ENCODE assay signal across 40 cellular contexts in the genomic region with DNA sequence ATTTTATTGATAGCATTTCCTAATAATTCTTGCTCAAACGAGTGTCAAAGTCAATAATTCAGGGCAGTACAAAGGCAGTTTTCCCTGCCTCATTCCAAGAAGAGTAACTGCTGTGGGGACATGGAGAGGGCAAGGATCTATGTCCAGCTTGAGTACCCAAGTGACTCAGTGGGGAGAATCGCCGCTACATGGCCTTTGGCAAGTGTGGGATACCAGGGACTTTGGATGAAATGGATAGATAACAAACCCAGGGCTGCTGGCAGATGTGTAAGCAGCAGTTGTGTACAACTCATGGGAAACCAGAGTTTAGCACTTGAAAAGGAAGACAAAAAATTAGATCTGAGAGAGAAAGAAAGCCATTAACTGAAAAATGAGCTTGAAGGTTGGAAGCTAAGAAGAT.
"Had no signal": no experiment of that assay in that cellular context is flagged by ENCODE, and none has a peak within 500 bp of the region (broad histone marks: within the 10 kb centered on the region; RNA-seq: fewer than 3 reads in every experiment).

No MANE protein-coding gene starts in this region.

- H3K4me1 Mint-ChIP-seq: activated naive CD4-positive, alpha-beta T cell treated with anti-CD3 and anti-CD28 coated beads, Interleukin-2, amount 10 ng/mL, durations not matched to agents 7 days and 5 days; activated naive CD4-positive, alpha-beta T cell treated with anti-CD3 and anti-CD28 coated beads, Interleukin-2, amount 50 U/mL, for 24 hours; activated naive CD8-positive, alpha-beta T cell treated with anti-CD3 and anti-CD28 coated beads for 36 hours; activated naive CD8-positive, alpha-beta T cell treated with anti-CD3 and anti-CD28 coated beads, Interleukin-2, amount 10 ng/mL, durations not matched to agents 7 days and 5 days; activated naive CD8-positive, alpha-beta T cell treated with anti-CD3 and anti-CD28 coated beads, Interleukin-2, amount 50 U/mL, for 24 hours; activated T-helper 17 cell treated with anti-CD3 and anti-CD28 coated beads, Interleukin-2, amount 50 U/mL, for 72 hours; central memory CD8-positive, alpha-beta T cell had no signal

- H3K27ac ChIP-seq: adrenal gland, ascending aorta, body of pancreas, brain microvascular endothelial cell, breast epithelium, cardiac muscle cell had no signal

- H3K36me3 ChIP-seq: adrenal gland, ascending aorta, brain microvascular endothelial cell, breast epithelium, cardiac muscle cell had no signal

- H3K9me3 ChIP-seq: adrenal gland, ascending aorta, body of pancreas, breast epithelium had no signal

- FAIRE-seq: bronchial epithelial cell had no signal

- H3K27me3 Mint-ChIP-seq: activated naive CD4-positive, alpha-beta T cell treated with anti-CD3 and anti-CD28 coated beads, Interleukin-2, amount 10 ng/mL, durations not matched to agents 7 days and 5 days; activated naive CD4-positive, alpha-beta T cell treated with anti-CD3 and anti-CD28 coated beads, Interleukin-2, amount 50 U/mL, for 24 hours; activated naive CD8-positive, alpha-beta T cell; activated naive CD8-positive, alpha-beta T cell treated with anti-CD3 and anti-CD28 coated beads, Interleukin-2, amount 50 U/mL, for 24 hours; activated T-cell treated with anti-CD3 and anti-CD28 coated beads, Interleukin-2, amount 50 U/mL, for 24 hours had no signal

- H3K4me3 ChIP-seq: adrenal gland, ascending aorta, body of pancreas, breast epithelium, cardiac muscle cell had no signal

- DNase-seq: activated effector memory CD4-positive, alpha-beta T cell treated with anti-CD3 and anti-CD28 coated beads, Interleukin-2, amount 50 U/mL, for 16 hours; activated effector memory CD4-positive, alpha-beta T cell treated with Interleukin-2 at 50 U/mL for 16 hours; activated gamma-delta T cell; activated gamma-delta T cell treated with Interleukin-2 at 50 U/mL for 16 hours; activated naive CD4-positive, alpha-beta T cell; activated naive CD4-positive, alpha-beta T cell treated with anti-CD3 and anti-CD28 coated beads for 36 hours; activated naive CD4-positive, alpha-beta T cell treated with anti-CD3 and anti-CD28 coated beads, Interleukin-2, amount 10 ng/mL, durations not matched to agents 7 days and 5 days; activated naive CD4-positive, alpha-beta T cell treated with anti-CD3 and anti-CD28 coated beads, Interleukin-2, amount 50 U/mL, for 16 hours; activated naive CD4-positive, alpha-beta T cell treated with Interleukin-2 at 50 U/mL for 16 hours; activated naive CD8-positive, alpha-beta T cell treated with anti-CD3 and anti-CD28 coated beads for 36 hours; activated naive CD8-positive, alpha-beta T cell treated with anti-CD3 and anti-CD28 coated beads, Interleukin-2, amount 10 ng/mL, durations not matched to agents 7 days and 5 days; activated naive CD8-positive, alpha-beta T cell treated with anti-CD3 and anti-CD28 coated beads, Interleukin-2, amount 50 U/mL, for 24 hours; activated T-cell treated with anti-CD3 and anti-CD28 coated beads for 4 hours; activated T-cell treated with anti-CD3 and anti-CD28 coated beads, Interleukin-2, amount 50 U/mL, for 1 hour; activated T-cell treated with anti-CD3 and anti-CD28 coated beads, Interleukin-2, amount 50 U/mL, for 24 hours; activated T-cell treated with anti-CD3 and anti-CD28 coated beads, Interleukin-2, amount 50 U/mL, for 4 hours; activated T-cell treated with anti-CD3 and anti-CD28 coated beads, Interleukin-2, amount 50 U/mL, for 48 hours; activated T-cell treated with anti-CD3 and anti-CD28 coated beads, Interleukin-2, amount 50 U/mL, for 72 hours; adrenal gland; amniotic stem cell; amygdala; anterior cingulate cortex; aorta; body of pancreas; brain microvascular endothelial cell; caudate nucleus; central memory CD4-positive, alpha-beta T cell; cerebellar nuclear complex had no signal

- H3K27ac Mint-ChIP-seq: activated naive CD4-positive, alpha-beta T cell treated with anti-CD3 and anti-CD28 coated beads for 36 hours; activated naive CD4-positive, alpha-beta T cell treated with anti-CD3 and anti-CD28 coated beads, Interleukin-2, amount 10 ng/mL, durations not matched to agents 7 days and 5 days; activated naive CD4-positive, alpha-beta T cell treated with anti-CD3 and anti-CD28 coated beads, Interleukin-2, amount 50 U/mL, for 24 hours; activated naive CD4-positive, alpha-beta T cell treated with anti-CD3 and anti-CD28 coated beads, Interleukin-2, amount 50 U/mL, for 72 hours; activated naive CD8-positive, alpha-beta T cell; activated naive CD8-positive, alpha-beta T cell treated with anti-CD3 and anti-CD28 coated beads for 36 hours; activated naive CD8-positive, alpha-beta T cell treated with anti-CD3 and anti-CD28 coated beads, Interleukin-2, amount 10 ng/mL, durations not matched to agents 7 days and 5 days; activated naive CD8-positive, alpha-beta T cell treated with anti-CD3 and anti-CD28 coated beads, Interleukin-2, amount 50 U/mL, for 24 hours; activated T-cell treated with anti-CD3 and anti-CD28 coated beads, Interleukin-2, amount 50 U/mL, for 24 hours; activated T-cell treated with anti-CD3 and anti-CD28 coated beads, Interleukin-2, amount 50 U/mL, for 72 hours; activated T-helper 1 cell treated with anti-CD3 and anti-CD28 coated beads, Interleukin-12 subunit alpha, Interleukin-12 subunit beta, Interleukin-2, Interleukin-4 antibody, amounts not matched to agents 30 ng/mL and 10 ng/mL and 1 ng/mL, durations not matched to agents 14 hours and 24 hours and 36 hours; activated T-helper 17 cell treated with anti-CD3 and anti-CD28 coated beads, Interleukin-2, amount 50 U/mL, for 72 hours; activated T-helper 2 cell treated with anti-CD3 and anti-CD28 coated beads, Interferon-gamma antibody, Interleukin-2, Interleukin-4, amounts not matched to agents 10 μg/mL and 5 μg/mL and 100 μg/mL, durations not matched to agents 14 hours and 24 hours and 36 hours; brain had no signal

- H3K4me3 Mint-ChIP-seq: activated naive CD4-positive, alpha-beta T cell treated with anti-CD3 and anti-CD28 coated beads for 36 hours; activated naive CD4-positive, alpha-beta T cell treated with anti-CD3 and anti-CD28 coated beads, Interleukin-2, amount 10 ng/mL, durations not matched to agents 7 days and 5 days; activated naive CD4-positive, alpha-beta T cell treated with anti-CD3 and anti-CD28 coated beads, Interleukin-2, amount 50 U/mL, for 24 hours; activated naive CD8-positive, alpha-beta T cell; activated naive CD8-positive, alpha-beta T cell treated with anti-CD3 and anti-CD28 coated beads for 36 hours; activated naive CD8-positive, alpha-beta T cell treated with anti-CD3 and anti-CD28 coated beads, Interleukin-2, amount 10 ng/mL, durations not matched to agents 7 days and 5 days; activated naive CD8-positive, alpha-beta T cell treated with anti-CD3 and anti-CD28 coated beads, Interleukin-2, amount 50 U/mL, for 24 hours; activated T-cell treated with anti-CD3 and anti-CD28 coated beads, Interleukin-2, amount 50 U/mL, for 24 hours; activated T-cell treated with anti-CD3 and anti-CD28 coated beads, Interleukin-2, amount 50 U/mL, for 4 hours; activated T-cell treated with anti-CD3 and anti-CD28 coated beads, Interleukin-2, amount 50 U/mL, for 72 hours; activated T-helper 1 cell treated with anti-CD3 and anti-CD28 coated beads, Interleukin-12 subunit alpha, Interleukin-12 subunit beta, Interleukin-2, Interleukin-4 antibody, amounts not matched to agents 30 ng/mL and 10 ng/mL and 1 ng/mL, durations not matched to agents 14 hours and 24 hours and 36 hours; activated T-helper 17 cell treated with anti-CD3 and anti-CD28 coated beads, Interleukin-2, amount 50 U/mL, for 72 hours; brain; central memory CD8-positive, alpha-beta T cell had no signal

- H3K36me3 Mint-ChIP-seq: activated naive CD4-positive, alpha-beta T cell treated with anti-CD3 and anti-CD28 coated beads, Interleukin-2, amount 10 ng/mL, durations not matched to agents 7 days and 5 days; activated naive CD4-positive, alpha-beta T cell treated with anti-CD3 and anti-CD28 coated beads, Interleukin-2, amount 50 U/mL, for 24 hours; activated naive CD4-positive, alpha-beta T cell treated with anti-CD3 and anti-CD28 coated beads, Interleukin-2, amount 50 U/mL, for 72 hours; activated naive CD8-positive, alpha-beta T cell; activated naive CD8-positive, alpha-beta T cell treated with anti-CD3 and anti-CD28 coated beads for 36 hours; activated naive CD8-positive, alpha-beta T cell treated with anti-CD3 and anti-CD28 coated beads, Interleukin-2, amount 10 ng/mL, durations not matched to agents 7 days and 5 days; brain had no signal

- H3K27me3 ChIP-seq: adrenal gland, ascending aorta, body of pancreas, brain microvascular endothelial cell, breast epithelium, cardiac muscle cell had no signal

- ATAC-seq: activated naive CD4-positive, alpha-beta T cell treated with anti-CD3 and anti-CD28 coated beads, Interleukin-2, amount 50 U/mL, for 72 hours; activated naive CD8-positive, alpha-beta T cell treated with anti-CD3 and anti-CD28 coated beads, Interleukin-2, amount 50 U/mL, for 24 hours; activated T-cell treated with anti-CD3 and anti-CD28 coated beads, Interleukin-2, amount 50 U/mL, for 4 hours; activated T-cell treated with anti-CD3 and anti-CD28 coated beads, Interleukin-2, amount 50 U/mL, for 72 hours; activated T-helper 17 cell treated with anti-CD3 and anti-CD28 coated beads, Interleukin-2, amount 50 U/mL, for 72 hours; body of pancreas had no signal

- H3K4me1 ChIP-seq: adrenal gland, ascending aorta, body of pancreas, breast epithelium had no signal

- H3K9me3 Mint-ChIP-seq: activated naive CD4-positive, alpha-beta T cell treated with anti-CD3 and anti-CD28 coated beads for 36 hours; activated naive CD4-positive, alpha-beta T cell treated with anti-CD3 and anti-CD28 coated beads, Interleukin-2, amount 50 U/mL, for 24 hours; activated naive CD4-positive, alpha-beta T cell treated with anti-CD3 and anti-CD28 coated beads, Interleukin-2, amount 50 U/mL, for 72 hours; activated naive CD8-positive, alpha-beta T cell treated with anti-CD3 and anti-CD28 coated beads for 36 hours; activated naive CD8-positive, alpha-beta T cell treated with anti-CD3 and anti-CD28 coated beads, Interleukin-2, amount 10 ng/mL, durations not matched to agents 7 days and 5 days; activated naive CD8-positive, alpha-beta T cell treated with anti-CD3 and anti-CD28 coated beads, Interleukin-2, amount 50 U/mL, for 24 hours; activated T-cell treated with anti-CD3 and anti-CD28 coated beads, Interleukin-2, amount 50 U/mL, for 24 hours; activated T-cell treated with anti-CD3 and anti-CD28 coated beads, Interleukin-2, amount 50 U/mL, for 4 hours; activated T-helper 1 cell treated with anti-CD3 and anti-CD28 coated beads, Interleukin-12 subunit alpha, Interleukin-12 subunit beta, Interleukin-2, Interleukin-4 antibody, amounts not matched to agents 30 ng/mL and 10 ng/mL and 1 ng/mL, durations not matched to agents 14 hours and 24 hours and 36 hours; activated T-helper 17 cell treated with anti-CD3 and anti-CD28 coated beads, Interleukin-2, amount 50 U/mL, for 72 hours; activated T-helper 2 cell treated with anti-CD3 and anti-CD28 coated beads, Interferon-gamma antibody, Interleukin-2, Interleukin-4, amounts not matched to agents 10 μg/mL and 5 μg/mL and 100 μg/mL, durations not matched to agents 14 hours and 24 hours and 36 hours; brain; central memory CD8-positive, alpha-beta T cell had no signal
